In genomic region chr16:66899945-66900688, GRCh38 we compare ENCODE assay signal across 1 cellular context.
TF ChIP-seq lines count a peak whose summit lies in the region.

No MANE protein-coding gene starts in this region.

TF ChIP-seq in K562, 482 proteins besides CTCF, POLR2A, EP300 and RAD21 (continued from another document and continues in another):
- TF ChIP-seq REST (CRISPR knock-in tag; IDR thresholded peaks at IDR 0.05; ENCODE audit: low read depth): no peak
- TF ChIP-seq ZNF134 (CRISPR knock-in tag; conservative IDR thresholded peaks at IDR 0.05): no peak
- TF ChIP-seq PML (IDR thresholded peaks at IDR 0.05; ENCODE audit: low read length): peak; percentile 69; the same call in 1 of the 2 replicates
- peak; percentile 66; the same call in 1 of the 2 replicates for TF ChIP-seq ZBTB7A (IDR thresholded peaks at IDR 0.05; ENCODE audit: borderline replicate concordance, control insufficient read depth, low read depth, low read length)
- TF ChIP-seq MITF (IDR thresholded peaks at IDR 0.05): peak; percentile 99
- no peak for TF ChIP-seq HMGXB4 (CRISPR knock-in tag; IDR thresholded peaks at IDR 0.05)
- TF ChIP-seq RERE (CRISPR knock-in tag; IDR thresholded peaks at IDR 0.05; ENCODE audit: borderline replicate concordance): no peak
- TF ChIP-seq JUND (IDR thresholded peaks at IDR 0.05; ENCODE audit: borderline replicate concordance, low read depth, low read length): peak; percentile 100
- peak; percentile 99 for TF ChIP-seq JUND (tag; IDR thresholded peaks at IDR 0.05; ENCODE audit: borderline replicate concordance, low read depth, low read length)
- peak; percentile 60 for TF ChIP-seq POLR2B (IDR thresholded peaks at IDR 0.05; ENCODE audit: low read depth, partially characterized antibody)
- TF ChIP-seq C11orf30 (IDR thresholded peaks at IDR 0.05; ENCODE audit: low read depth): no peak
- TF ChIP-seq YY1 (IDR thresholded peaks at IDR 0.05; ENCODE audit: borderline replicate concordance in 1 of 3, control insufficient read depth in 1 of 3, extremely low read depth in 1 of 3, insufficient read depth in 3 of 3, insufficient read length in 1 of 3, insufficient replicate concordance in 2 of 3, low read depth in 1 of 3, low read length in 2 of 3): peak in 1 of 3 experiments; percentile 14
- TF ChIP-seq ZC3H11A (IDR thresholded peaks at IDR 0.05; ENCODE audit: low read depth, low read length): no peak
- no peak for TF ChIP-seq ZNF655 (CRISPR knock-in tag; IDR thresholded peaks at IDR 0.05)
- peak; percentile 69 for TF ChIP-seq HMGN3 (IDR thresholded peaks at IDR 0.05; ENCODE audit: borderline replicate concordance, extremely low read depth, insufficient read length, low read depth, low read length)
- no peak for TF ChIP-seq HOMEZ (CRISPR knock-in tag; IDR thresholded peaks at IDR 0.05)
- peak; percentile 35 to 67; a peak in 3 of 4 replicates for TF ChIP-seq KDM1A (IDR thresholded peaks at IDR 0.05)
- no peak for TF ChIP-seq ZBTB49 (CRISPR knock-in tag; IDR thresholded peaks at IDR 0.05; ENCODE audit: borderline replicate concordance)
- TF ChIP-seq KLF1 (tag; IDR thresholded peaks at IDR 0.05): no peak
- TF ChIP-seq ZNF668 (CRISPR knock-in tag; IDR thresholded peaks at IDR 0.05): no peak
- no peak for TF ChIP-seq PURB (CRISPR knock-in tag; IDR thresholded peaks at IDR 0.05; ENCODE audit: low read depth)
- peak in 1 of 2 experiments; percentile 84; a peak in 2 of 4 replicates for TF ChIP-seq RCOR1 (IDR thresholded peaks at IDR 0.05; ENCODE audit: borderline replicate concordance in 1 of 2, low read depth in 2 of 2, low read length in 2 of 2)
- TF ChIP-seq RBM39 (optimal IDR thresholded peaks at IDR 0.05; ENCODE audit: low read depth, low read length): no peak
- TF ChIP-seq ZNF592 (IDR thresholded peaks at IDR 0.05): peak; percentile 91
- TF ChIP-seq ZSCAN29 (IDR thresholded peaks at IDR 0.05): no peak
- peak; percentile 62; the same call in 1 of the 2 replicates for TF ChIP-seq GATAD2A (IDR thresholded peaks at IDR 0.05)
- TF ChIP-seq NR2C2 (CRISPR knock-in tag; IDR thresholded peaks at IDR 0.05): peak; percentile 43; the same call in 1 of the 2 replicates
- TF ChIP-seq NR2C2 (tag; IDR thresholded peaks at IDR 0.05): peak; percentile 92
- no peak for TF ChIP-seq ELK3 (CRISPR knock-in tag; IDR thresholded peaks at IDR 0.05)
- TF ChIP-seq ZNF444 (CRISPR knock-in tag; IDR thresholded peaks at IDR 0.05): no peak
- no peak for TF ChIP-seq ZC3H8 (IDR thresholded peaks at IDR 0.05)
- 0 out of 2 replicates have a peak, but pooled peaks have one; percentile 44 for TF ChIP-seq STAT5A (IDR thresholded peaks at IDR 0.05; ENCODE audit: borderline replicate concordance, low read length)
